20 cellular contexts compared by ENCODE assay signal in genomic region chr3:59411176-59411575, GRCh38.
"Had no signal": no experiment of that assay in that cellular context is flagged by ENCODE, and none has a peak within 500 bp of the region (broad histone marks: within the 10 kb centered on the region; RNA-seq: fewer than 3 reads in every experiment).

No MANE protein-coding gene starts in this region.

- H3K9me3 ChIP-seq: heart right ventricle, left lung, transverse colon had no signal

- H3K4me3 Mint-ChIP-seq: activated B cell treated with CpG ODN at 0.5 μM for 24 hours; activated CD4-positive, alpha-beta memory T cell treated with anti-CD3 and anti-CD28 coated beads for 36 hours; activated CD4-positive, alpha-beta T cell treated with anti-CD3 and anti-CD28 coated beads for 36 hours; activated naive CD4-positive, alpha-beta T cell treated with anti-CD3 and anti-CD28 coated beads, Interleukin-2, amount 10 ng/mL, durations not matched to agents 7 days and 5 days; activated T-cell treated with anti-CD3 and anti-CD28 coated beads, Interleukin-2, amount 50 U/mL, for 72 hours; natural killer cell; stimulated activated naive B cell treated with anti-CD40 and anti-IgM and Interleukin-4, amounts not matched to agents 10 μg/mL and 1 μg/mL and 100 μg/mL, for 72 hours had no signal

- H3K36me3 Mint-ChIP-seq: activated CD4-positive, alpha-beta memory T cell treated with anti-CD3 and anti-CD28 coated beads for 36 hours; activated naive CD4-positive, alpha-beta T cell treated with anti-CD3 and anti-CD28 coated beads, Interleukin-2, amount 10 ng/mL, durations not matched to agents 7 days and 5 days; natural killer cell; stimulated activated naive B cell treated with anti-CD40 and anti-IgM and Interleukin-4, amounts not matched to agents 10 μg/mL and 1 μg/mL and 100 μg/mL, for 72 hours had no signal

- H3K27me3 Mint-ChIP-seq: activated B cell treated with CpG ODN at 0.5 μM for 24 hours; activated CD4-positive, alpha-beta memory T cell treated with anti-CD3 and anti-CD28 coated beads for 36 hours; activated naive CD4-positive, alpha-beta T cell treated with anti-CD3 and anti-CD28 coated beads, Interleukin-2, amount 10 ng/mL, durations not matched to agents 7 days and 5 days; stimulated activated naive B cell treated with anti-CD40 and anti-IgM and Interleukin-4, amounts not matched to agents 10 μg/mL and 1 μg/mL and 100 μg/mL, for 72 hours had no signal

- DNase-seq: activated B cell treated with CpG ODN at 0.5 μM for 24 hours; activated CD4-positive, alpha-beta memory T cell treated with anti-CD3 and anti-CD28 coated beads for 36 hours; activated CD4-positive, alpha-beta T cell treated with anti-CD3 and anti-CD28 coated beads for 36 hours; activated effector memory CD4-positive, alpha-beta T cell treated with anti-CD3 and anti-CD28 coated beads, Interleukin-2, amount 50 U/mL, for 16 hours; activated naive CD4-positive, alpha-beta T cell treated with anti-CD3 and anti-CD28 coated beads, Interleukin-2, amount 10 ng/mL, durations not matched to agents 7 days and 5 days; activated T-cell treated with anti-CD3 and anti-CD28 coated beads, Interleukin-2, amount 50 U/mL, for 72 hours; amygdala; cortex of kidney; heart right ventricle; kidney; left lung; natural killer cell; stimulated activated CD4-positive, alpha-beta T cell treated with anti-CD3 and anti-CD28 coated beads, Interleukin-2, amount 100 ng/mL, for 48 hours; stimulated activated CD8-positive, alpha-beta memory T cell treated with anti-CD3 and anti-CD28 coated beads, Interleukin-4, amount 100 ng/mL, for 48 hours; stimulated activated naive B cell treated with anti-CD40 and anti-IgM and Interleukin-4, amounts not matched to agents 10 μg/mL and 1 μg/mL and 100 μg/mL, for 72 hours; T1000; transverse colon had no signal

- H3K27ac ChIP-seq: cardiac muscle cell, heart right ventricle, left lung, transverse colon had no signal

- H3K36me3 ChIP-seq: cardiac muscle cell, heart right ventricle, left lung, transverse colon had no signal

- H3K9me3 Mint-ChIP-seq: activated B cell treated with CpG ODN at 0.5 μM for 24 hours; activated CD4-positive, alpha-beta memory T cell treated with anti-CD3 and anti-CD28 coated beads for 36 hours; stimulated activated naive B cell treated with anti-CD40 and anti-IgM and Interleukin-4, amounts not matched to agents 10 μg/mL and 1 μg/mL and 100 μg/mL, for 72 hours had no signal

- H3K27me3 ChIP-seq: cardiac muscle cell, heart right ventricle, left lung, transverse colon had no signal

- H3K4me1 ChIP-seq: heart right ventricle, left lung had no signal

- ATAC-seq: activated CD4-positive, alpha-beta T cell treated with anti-CD3 and anti-CD28 coated beads for 36 hours; heart right ventricle; natural killer cell; stimulated activated naive B cell treated with anti-CD40 and anti-IgM and Interleukin-4, amounts not matched to agents 10 μg/mL and 1 μg/mL and 100 μg/mL, for 72 hours had no signal

- H3K4me3 ChIP-seq: cardiac muscle cell, heart right ventricle, left lung, lung, transverse colon had no signal

- H3K4me1 Mint-ChIP-seq: natural killer cell had no signal

- H3K27ac Mint-ChIP-seq: activated B cell treated with CpG ODN at 0.5 μM for 24 hours; activated CD4-positive, alpha-beta memory T cell treated with anti-CD3 and anti-CD28 coated beads for 36 hours; activated CD4-positive, alpha-beta T cell treated with anti-CD3 and anti-CD28 coated beads for 36 hours; activated naive CD4-positive, alpha-beta T cell treated with anti-CD3 and anti-CD28 coated beads, Interleukin-2, amount 10 ng/mL, durations not matched to agents 7 days and 5 days; activated T-cell treated with anti-CD3 and anti-CD28 coated beads, Interleukin-2, amount 50 U/mL, for 72 hours; natural killer cell; progenitor cell of endocrine pancreas; stimulated activated naive B cell treated with anti-CD40 and anti-IgM and Interleukin-4, amounts not matched to agents 10 μg/mL and 1 μg/mL and 100 μg/mL, for 72 hours had no signal
